28 cellular contexts compared by ENCODE assay signal in genomic region chr2:233968556-233968955, GRCh38. TPM values are rescaled to one million over a fixed set of nuclear protein-coding genes. Genes with fewer than 3 reads are reported as not detected.
"Had no signal": no experiment of that assay in that cellular context is flagged by ENCODE, and none has a peak within 500 bp of the region (broad histone marks: within the 10 kb centered on the region; RNA-seq: fewer than 3 reads in every experiment).

No MANE protein-coding gene starts in this region.

- H3K27me3 ChIP-seq: breast epithelium, colonic mucosa, dorsolateral prefrontal cortex, hepatocyte, sigmoid colon had no signal

- H3K36me3 Mint-ChIP-seq: activated naive CD4-positive, alpha-beta T cell treated with anti-CD3 and anti-CD28 coated beads, Interleukin-2, amount 50 U/mL, for 24 hours; naive thymus-derived CD8-positive, alpha-beta T cell; stimulated activated memory B cell treated with anti-CD40 and anti-IgM and Interleukin-4, amounts not matched to agents 10 μg/mL and 1 μg/mL and 100 μg/mL, for 72 hours; type B pancreatic cell had no signal

- H3K79me2 ChIP-seq: hepatocyte had no signal

- H3K27ac Mint-ChIP-seq: activated naive CD4-positive, alpha-beta T cell treated with anti-CD3 and anti-CD28 coated beads, Interleukin-2, amount 50 U/mL, for 24 hours; progenitor cell of endocrine pancreas; stimulated activated memory B cell treated with anti-CD40 and anti-IgM and Interleukin-4, amounts not matched to agents 10 μg/mL and 1 μg/mL and 100 μg/mL, for 72 hours; T-helper 2 cell treated with Interferon-gamma antibody and Interleukin-4, amounts not matched to agents 5 μg/mL and 100 μg/mL, for 36 hours; type B pancreatic cell had no signal

- ATAC-seq: activated CD4-positive, CD25-positive, alpha-beta regulatory T cell treated with anti-CD3 and anti-CD28 coated beads, Interleukin-2, amount 50 U/mL, for 24 hours; left lung; stimulated activated memory B cell treated with anti-CD40 and anti-IgM and Interleukin-4, amounts not matched to agents 10 μg/mL and 1 μg/mL and 100 μg/mL, for 72 hours had no signal

- H2AFZ ChIP-seq: hepatocyte had no signal

- H3K9me3 Mint-ChIP-seq: activated naive CD4-positive, alpha-beta T cell treated with anti-CD3 and anti-CD28 coated beads, Interleukin-2, amount 50 U/mL, for 24 hours; naive thymus-derived CD8-positive, alpha-beta T cell; stimulated activated memory B cell treated with anti-CD40 and anti-IgM and Interleukin-4, amounts not matched to agents 10 μg/mL and 1 μg/mL and 100 μg/mL, for 72 hours; T-helper 2 cell treated with Interferon-gamma antibody and Interleukin-4, amounts not matched to agents 5 μg/mL and 100 μg/mL, for 36 hours had no signal

- H3K4me3 ChIP-seq: breast epithelium, colonic mucosa, dorsolateral prefrontal cortex, esophagus muscularis mucosa, hepatocyte, left lung, lung, sigmoid colon, smooth muscle cell, thoracic aorta had no signal

- FAIRE-seq: frontal cortex had no signal

- H3K4me1 Mint-ChIP-seq: stimulated activated memory B cell treated with anti-CD40 and anti-IgM and Interleukin-4, amounts not matched to agents 10 μg/mL and 1 μg/mL and 100 μg/mL, for 72 hours had no signal

- H3K4me3 Mint-ChIP-seq: activated naive CD4-positive, alpha-beta T cell treated with anti-CD3 and anti-CD28 coated beads, Interleukin-2, amount 50 U/mL, for 24 hours; naive thymus-derived CD8-positive, alpha-beta T cell; stimulated activated memory B cell treated with anti-CD40 and anti-IgM and Interleukin-4, amounts not matched to agents 10 μg/mL and 1 μg/mL and 100 μg/mL, for 72 hours; T-helper 2 cell treated with Interferon-gamma antibody and Interleukin-4, amounts not matched to agents 5 μg/mL and 100 μg/mL, for 36 hours; type B pancreatic cell had no signal

- H3K4me1 ChIP-seq: breast epithelium, colonic mucosa, esophagus muscularis mucosa, left lung, sigmoid colon had no signal

- H3K27ac ChIP-seq: breast epithelium, colonic mucosa, dorsolateral prefrontal cortex, esophagus muscularis mucosa, hepatocyte, left lung, sigmoid colon, thoracic aorta, VCaP had no signal

- H3K36me3 ChIP-seq: breast epithelium, colonic mucosa, esophagus muscularis mucosa, left lung, sigmoid colon, thoracic aorta had no signal

- H3K27me3 Mint-ChIP-seq: activated naive CD4-positive, alpha-beta T cell treated with anti-CD3 and anti-CD28 coated beads, Interleukin-2, amount 50 U/mL, for 24 hours; progenitor cell of endocrine pancreas had no signal

- H3K9me3 ChIP-seq: breast epithelium, colonic mucosa, esophagus muscularis mucosa, left lung, sigmoid colon, thoracic aorta had no signal

- H3K4me2 ChIP-seq: hepatocyte, smooth muscle cell had no signal

- DNase-seq: activated CD4-positive, alpha-beta T cell treated with anti-CD3 and anti-CD28 coated beads, Interleukin-2, amount 50 U/mL, for 4 hours; activated effector memory CD4-positive, alpha-beta T cell treated with Interleukin-2 at 50 U/mL for 16 hours; activated T-cell treated with anti-CD3 and anti-CD28 coated beads, Interleukin-2, amount 50 U/mL, for 48 hours; amniotic stem cell; colonic mucosa; dorsolateral prefrontal cortex; glutamatergic neuron; kidney glomerular epithelial cell; left lung; retina; sigmoid colon; stimulated activated CD4-positive, alpha-beta T cell treated with anti-CD3 and anti-CD28 coated beads, Interleukin-15, amount 100 ng/mL, for 24 hours had no signal

RNA-seq across cellular contexts. Expression of gene TRPM8, which starts 51.4 kb away (rescaled TPM):
- total RNA-seq: breast epithelium; colonic mucosa; esophagus muscularis mucosa; left lung; naive thymus-derived CD8-positive, alpha-beta T cell; osteocyte; progenitor cell of endocrine pancreas; sigmoid colon; smooth muscle cell; thoracic aorta had no signal
- polyA plus RNA-seq: naive thymus-derived CD8-positive, alpha-beta T cell; smooth muscle cell had no signal
